Comparison of ENCODE assay signal across 9 cellular contexts in the genomic region with DNA sequence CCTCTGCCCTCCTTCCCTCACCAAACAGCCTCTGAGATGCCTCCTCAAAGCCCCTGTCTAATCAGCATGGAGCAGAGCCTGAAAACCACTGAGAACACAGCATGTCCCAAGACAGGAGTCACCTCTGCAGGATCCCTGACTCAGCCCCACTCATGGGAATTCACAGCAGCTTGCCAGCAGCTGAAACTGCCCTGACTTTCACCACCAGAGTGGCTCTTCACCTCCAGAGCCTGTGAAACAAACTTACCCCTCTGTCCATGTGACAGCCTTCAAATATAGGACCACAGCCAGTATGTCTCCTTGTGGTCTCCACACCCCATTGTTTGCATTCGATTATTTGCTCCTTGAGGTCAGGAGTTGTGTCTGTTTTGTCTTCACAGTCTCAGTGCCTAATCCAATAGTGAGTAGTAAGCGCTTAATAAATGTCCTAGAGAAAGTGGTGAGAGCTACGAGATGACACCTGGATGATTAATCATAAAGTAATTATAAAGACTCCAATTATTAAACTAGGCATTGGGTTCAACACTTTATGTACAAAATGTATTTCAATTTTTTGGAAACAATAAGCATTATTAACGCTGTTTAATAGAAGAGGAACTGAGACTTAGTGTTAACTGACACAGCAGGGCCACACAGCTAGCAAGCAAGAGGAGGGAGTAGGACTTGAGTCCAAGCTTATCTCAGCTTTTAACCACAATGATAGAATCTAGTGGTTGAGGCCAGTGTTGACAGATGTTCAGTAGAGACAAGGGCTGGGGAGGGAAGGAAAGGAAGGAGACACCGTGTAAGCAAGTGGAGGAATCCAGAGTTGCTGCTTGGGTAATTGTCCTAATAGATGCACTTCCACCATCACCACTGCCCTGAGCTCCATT.
A peak's percentile ranks its signal among the peaks of the same experiment; 100 is the strongest.
DNase-seq lines count a peak whose midpoint lies in the region; ATAC-seq lines count a peak whose summit lies in the region.
"Had no signal": no experiment of that assay in that cellular context is flagged by ENCODE, and none has a peak within 500 bp of the region (broad histone marks: within the 10 kb centered on the region; RNA-seq: fewer than 3 reads in every experiment).

No MANE protein-coding gene starts in this region.

- ATAC-seq in GM18907 (IDR thresholded peaks at IDR 0.05; ENCODE audit: unreplicated experiment) (peak; percentile 63), HG02763 (IDR thresholded peaks at IDR 0.05; ENCODE audit: unreplicated experiment) (peak; percentile 58)

- DNase-seq in NOMO-1 (lab: John Stamatoyannopoulos, UW; ENCODE audit: unreplicated experiment in 2 of 2) (peak; percentile 71 to 77), myocyte (ENCODE audit: low read depth) (peak; percentile 61), DMS153 (lab: John Stamatoyannopoulos, UW) (no peak), SHP77 treated with DMSO at 0.1 percent for 48 hours (lab: John Stamatoyannopoulos, UW) (no peak), kidney glomerular epithelial cell (lab: John Stamatoyannopoulos, UW) (no peak), cortex of kidney (lab: John Stamatoyannopoulos, UW) (no peak)
- DNase-seq: head of caudate nucleus had no signal

Comparison
In these comparisons a context has a peak if more than half of its experiments do, and no peak if none do; other contexts are left out.
1. DNase-seq: peak in NOMO-1 (2 of 2) and myocyte (single experiment); none in DMS153 (single experiment), SHP77 treated with DMSO at 0.1 percent for 48 hours (single experiment), kidney glomerular epithelial cell (single experiment) and cortex of kidney (single experiment).